ENCODE assay signal across 10 cellular contexts in the genomic region with DNA sequence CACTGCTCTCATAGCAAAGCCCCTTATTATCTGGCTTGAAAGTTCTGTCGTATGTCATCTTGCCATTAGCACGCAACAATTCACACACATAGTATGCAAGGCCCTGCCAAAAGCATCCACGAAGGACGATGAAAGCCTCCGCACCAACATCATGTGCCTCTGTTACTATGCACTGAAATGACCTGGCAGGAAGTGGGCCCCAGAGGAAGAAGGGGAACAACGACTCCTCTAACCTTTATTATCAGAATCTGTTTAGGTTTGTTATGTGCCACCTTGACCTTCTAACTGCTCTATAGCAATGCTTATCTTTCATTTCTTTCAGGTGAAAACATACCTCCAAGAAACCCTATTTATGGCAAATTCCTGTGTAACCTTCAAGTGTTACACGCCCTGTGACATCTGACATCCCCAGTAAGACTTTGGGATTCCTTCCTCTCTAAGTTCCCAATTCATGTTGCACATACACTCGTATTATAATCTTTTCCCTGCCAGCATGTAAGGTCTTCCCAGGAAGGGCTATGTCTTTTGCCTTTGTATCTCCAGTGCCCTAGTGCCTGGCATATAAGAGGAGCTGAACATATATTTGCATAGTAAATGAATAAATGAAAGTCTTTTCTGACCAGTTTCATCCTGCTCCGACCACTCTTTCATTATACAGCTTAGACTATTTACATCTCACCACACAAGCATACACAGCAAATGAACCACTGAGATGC. TPM values are rescaled to one million over a fixed set of nuclear protein-coding genes. Genes with fewer than 3 reads are reported as not detected.
DNase-seq lines count a peak whose midpoint lies in the region; ATAC-seq and TF ChIP-seq lines count a peak whose summit lies in the region.
"Had no signal": no experiment of that assay in that cellular context is flagged by ENCODE, and none has a peak within 500 bp of the region (broad histone marks: within the 10 kb centered on the region; RNA-seq: fewer than 3 reads in every experiment).

No MANE protein-coding gene starts in this region.

- no peaks in the 10 kb centered on the region for H3K79me2 ChIP-seq in DND-41 (ENCODE audit: insufficient read depth, low read length)

- no peak overlapping the region for H3K9ac ChIP-seq in DND-41 (ENCODE audit: low read depth, low read length)

- H3K27me3 ChIP-seq in DND-41 (ENCODE audit: insufficient read depth, low read length, poor library complexity), result no peaks in the 10 kb centered on the region
- H3K27me3 ChIP-seq: gastrocnemius medialis, upper lobe of left lung had no signal

- no peaks in the 10 kb centered on the region for H3K9me3 ChIP-seq in DND-41 (ENCODE audit: insufficient read depth, low read length, severe bottlenecking)
- H3K9me3 ChIP-seq in mesodermal cell (ENCODE audit: control insufficient read depth, low read length), result no peaks in the 10 kb centered on the region
- H3K9me3 ChIP-seq: gastrocnemius medialis, upper lobe of left lung had no signal

- no peaks in the 10 kb centered on the region for H3K36me3 ChIP-seq in DND-41 (ENCODE audit: insufficient read depth, low read length)
- H3K36me3 ChIP-seq in mesodermal cell (ENCODE audit: control insufficient read depth, insufficient read depth, low read length), result no peaks in the 10 kb centered on the region
- H3K36me3 ChIP-seq: gastrocnemius medialis, upper lobe of left lung had no signal

- H3K4me2 ChIP-seq in DND-41 (ENCODE audit: insufficient read depth, low read length), result no peak overlapping the region

- WGBS in mesodermal cell (ENCODE audit: insufficient coverage in 2 of 2), 2 experiments, result 87 to 94% methylated on average over 4 of the region's 9 CpGs

- TF ChIP-seq CTCF in DND-41 (IDR thresholded peaks at IDR 0.05; ENCODE audit: borderline replicate concordance, extremely low read depth, low read length, poor library complexity, severe bottlenecking), result no peak

- peak overlapping the region; percentile 63 for H2AFZ ChIP-seq in DND-41 (ENCODE audit: low read depth, low read length)

- ATAC-seq in DND-41 (ENCODE audit: insufficient read depth, low read depth), result peak; percentile 76
- ATAC-seq in GM21367 (IDR thresholded peaks at IDR 0.05; ENCODE audit: unreplicated experiment), result peak; percentile 85
- peak; percentile 62 for ATAC-seq in HG03558 (IDR thresholded peaks at IDR 0.05; ENCODE audit: extremely low read depth, unreplicated experiment)

- H3K27ac ChIP-seq in DND-41 (ENCODE audit: low read length), result no peak overlapping the region
- H3K27ac ChIP-seq in mesodermal cell (ENCODE audit: low read depth, low read length, severe bottlenecking), result peak overlapping the region; percentile 16
- H3K27ac ChIP-seq: gastrocnemius medialis had no signal

- H3K4me3 ChIP-seq in DND-41 (ENCODE audit: low read depth in 1 of 2, low read length in 2 of 2) (no peak overlapping the region), mesodermal cell (ENCODE audit: extremely low read depth, insufficient read depth, low read length, poor library complexity, severe bottlenecking) (no peak overlapping the region)
- H3K4me3 ChIP-seq: gastrocnemius medialis, upper lobe of left lung had no signal

- H4K20me1 ChIP-seq in DND-41 (ENCODE audit: insufficient read depth, low read length), result no peaks in the 10 kb centered on the region

- TF ChIP-seq POLR2A in erythroblast (IDR thresholded peaks at IDR 0.05; ENCODE audit: low read length), result no peak

- H3K4me1 ChIP-seq in DND-41 (ENCODE audit: insufficient read depth, low read length) (peaks cover 8% of the 10 kb centered on the region; the same call in 1 of the 2 replicates), mesodermal cell (ENCODE audit: control insufficient read depth, insufficient read depth, low read length, poor library complexity, severe bottlenecking) (peaks cover 12% of the 10 kb centered on the region)

- DNase-seq in DND-41, result peak; percentile 38
- peak; percentile 40 for DNase-seq in activated CD8-positive, alpha-beta memory T cell treated with anti-CD3 and anti-CD28 coated beads, Interleukin-2, amount 50 U/mL, for 4 hours
- no peak for DNase-seq in erythroblast (lab: John Stamatoyannopoulos, UW)
- DNase-seq in SHP77 treated with DMSO at 0.1 percent for 48 hours (lab: John Stamatoyannopoulos, UW), result no peak
- no peak for DNase-seq in NAMALWA (ENCODE audit: low spot score)
- DNase-seq: gastrocnemius medialis had no signal

RNA-seq across cellular contexts. Expression of a gene that starts 7.0 kb away (rescaled TPM):
- 155 TPM for polyA plus RNA-seq in mesodermal cell (2013, experiment 1 of 2)
- polyA plus RNA-seq in mesodermal cell (2013, experiment 2 of 2), result 177 TPM

RNA-seq across cellular contexts. Expression of a gene that starts 41.1 kb away (rescaled TPM):
- polyA plus RNA-seq in mesodermal cell (2013, experiment 1 of 2), result 17.0 TPM
- polyA plus RNA-seq in mesodermal cell (2013, experiment 2 of 2), result 15.5 TPM

Comparison
In these comparisons a context has a peak if more than half of its experiments do, and no peak if none do; other contexts are left out.
1. DNase-seq: peak in DND-41 (single experiment) and activated CD8-positive, alpha-beta memory T cell treated with anti-CD3 and anti-CD28 coated beads, Interleukin-2, amount 50 U/mL, for 4 hours (single experiment); none in erythroblast (0 of 2), SHP77 treated with DMSO at 0.1 percent for 48 hours (single experiment) and NAMALWA (single experiment).
2. Peak in every context shown above with its lines, with median percentiles within 50 percentile points of each other: ATAC-seq.